24 cellular contexts compared by ENCODE assay signal in the genomic region with DNA sequence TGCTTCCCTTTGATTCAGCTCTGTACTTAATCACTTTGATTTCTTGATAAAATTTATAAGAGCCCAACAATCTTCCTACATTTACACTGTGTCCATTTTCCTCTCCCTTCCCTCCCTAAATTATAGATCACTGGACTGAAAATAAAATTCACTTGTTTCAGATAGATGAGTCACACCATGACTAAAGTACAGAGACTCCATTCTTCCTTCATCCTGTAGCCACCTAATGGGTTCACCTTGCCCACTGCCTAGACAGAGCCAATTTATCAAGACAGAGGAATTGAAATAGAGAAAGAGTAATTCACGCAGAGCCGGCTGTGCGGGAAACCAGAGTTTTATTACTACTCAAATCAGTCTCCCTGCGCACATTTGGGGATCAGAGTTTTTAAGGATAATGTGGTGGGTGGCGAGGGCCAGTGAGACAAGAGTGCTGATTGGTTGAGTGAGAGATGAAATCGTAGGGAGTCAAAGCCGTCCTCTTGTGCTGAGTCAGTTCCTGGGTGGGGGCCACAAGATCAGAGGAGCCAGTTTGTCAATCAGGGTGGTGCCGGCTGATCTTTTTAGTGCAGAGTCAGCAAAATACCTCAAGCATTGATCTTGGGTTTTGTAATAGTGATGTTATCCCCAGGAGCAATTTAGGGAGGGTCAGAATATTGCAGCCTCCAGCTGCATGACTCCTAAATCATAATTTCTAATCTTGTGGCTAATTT.
"Had no signal": no experiment of that assay in that cellular context is flagged by ENCODE, and none has a peak within 500 bp of the region (broad histone marks: within the 10 kb centered on the region; RNA-seq: fewer than 3 reads in every experiment).

No MANE protein-coding gene starts in this region.

- DNase-seq: activated CD4-positive, alpha-beta T cell treated with anti-CD3 and anti-CD28 coated beads, Interleukin-2, amount 10 ng/mL, durations not matched to agents 24 days and 14 days; activated CD8-positive, alpha-beta T cell treated with anti-CD3 and anti-CD28 coated beads for 36 hours; activated naive CD4-positive, alpha-beta T cell treated with Interleukin-2 at 50 U/mL for 16 hours; activated T-cell treated with anti-CD3 and anti-CD28 coated beads, Interleukin-2, amount 50 U/mL, for 1 hour; brain microvascular endothelial cell; effector CD4-positive, alpha-beta T cell; hippocampal formation; left colon; midbrain; right cardiac atrium; stimulated activated naive CD8-positive, alpha-beta T cell treated with anti-CD3 and anti-CD28 coated beads, Interleukin-15, Interleukin-2, amounts not matched to agents 100 U/mL and 50 U/mL, for 24 hours; substantia nigra; T-helper 1 cell; T-helper 9 cell; uterus had no signal

- H3K4me3 Mint-ChIP-seq: activated CD4-positive, alpha-beta T cell treated with anti-CD3 and anti-CD28 coated beads, Interleukin-2, amount 10 ng/mL, durations not matched to agents 24 days and 14 days; activated CD8-positive, alpha-beta T cell treated with anti-CD3 and anti-CD28 coated beads for 36 hours; activated T-helper 17 cell treated with anti-CD3 and anti-CD28 coated beads, Interleukin-2, amount 50 U/mL, for 72 hours; central memory CD8-positive, alpha-beta T cell had no signal

- FAIRE-seq: islet of Langerhans had no signal

- H3K27me3 Mint-ChIP-seq: activated CD4-positive, alpha-beta T cell treated with anti-CD3 and anti-CD28 coated beads, Interleukin-2, amount 10 ng/mL, durations not matched to agents 24 days and 14 days; activated CD8-positive, alpha-beta T cell treated with anti-CD3 and anti-CD28 coated beads for 36 hours; activated T-helper 17 cell treated with anti-CD3 and anti-CD28 coated beads, Interleukin-2, amount 50 U/mL, for 72 hours; central memory CD8-positive, alpha-beta T cell; progenitor cell of endocrine pancreas had no signal

- H3K4me3 ChIP-seq: coronary artery, esophagus muscularis mucosa, lung, skin epidermis, tibial nerve, uterus had no signal

- H3K27me3 ChIP-seq: brain microvascular endothelial cell, tibial nerve had no signal

- H3K27ac ChIP-seq: brain microvascular endothelial cell, coronary artery, esophagus muscularis mucosa, skin epidermis, tibial nerve, uterus had no signal

- H3K9me3 ChIP-seq: esophagus muscularis mucosa, tibial nerve, uterus had no signal

- H3K9me3 Mint-ChIP-seq: activated CD4-positive, alpha-beta T cell treated with anti-CD3 and anti-CD28 coated beads, Interleukin-2, amount 10 ng/mL, durations not matched to agents 24 days and 14 days; activated CD8-positive, alpha-beta T cell treated with anti-CD3 and anti-CD28 coated beads for 36 hours; activated T-helper 17 cell treated with anti-CD3 and anti-CD28 coated beads, Interleukin-2, amount 50 U/mL, for 72 hours; central memory CD8-positive, alpha-beta T cell had no signal

- ATAC-seq: activated CD8-positive, alpha-beta T cell treated with anti-CD3 and anti-CD28 coated beads for 36 hours; activated T-helper 17 cell treated with anti-CD3 and anti-CD28 coated beads, Interleukin-2, amount 50 U/mL, for 72 hours; left colon; stimulated activated naive CD8-positive, alpha-beta T cell treated with anti-CD3 and anti-CD28 coated beads, Interleukin-15, Interleukin-2, amounts not matched to agents 100 U/mL and 50 U/mL, for 24 hours had no signal

- H3K4me1 ChIP-seq: esophagus muscularis mucosa, tibial nerve, uterus had no signal

- H3K4me1 Mint-ChIP-seq: activated CD4-positive, alpha-beta T cell treated with anti-CD3 and anti-CD28 coated beads, Interleukin-2, amount 10 ng/mL, durations not matched to agents 24 days and 14 days; central memory CD8-positive, alpha-beta T cell had no signal

- H3K36me3 ChIP-seq: brain microvascular endothelial cell, esophagus muscularis mucosa, tibial nerve, uterus had no signal

- H3K27ac Mint-ChIP-seq: activated CD4-positive, alpha-beta T cell treated with anti-CD3 and anti-CD28 coated beads, Interleukin-2, amount 10 ng/mL, durations not matched to agents 24 days and 14 days; activated CD8-positive, alpha-beta T cell treated with anti-CD3 and anti-CD28 coated beads for 36 hours; activated T-helper 17 cell treated with anti-CD3 and anti-CD28 coated beads, Interleukin-2, amount 50 U/mL, for 72 hours; progenitor cell of endocrine pancreas had no signal
